In the genomic region with DNA sequence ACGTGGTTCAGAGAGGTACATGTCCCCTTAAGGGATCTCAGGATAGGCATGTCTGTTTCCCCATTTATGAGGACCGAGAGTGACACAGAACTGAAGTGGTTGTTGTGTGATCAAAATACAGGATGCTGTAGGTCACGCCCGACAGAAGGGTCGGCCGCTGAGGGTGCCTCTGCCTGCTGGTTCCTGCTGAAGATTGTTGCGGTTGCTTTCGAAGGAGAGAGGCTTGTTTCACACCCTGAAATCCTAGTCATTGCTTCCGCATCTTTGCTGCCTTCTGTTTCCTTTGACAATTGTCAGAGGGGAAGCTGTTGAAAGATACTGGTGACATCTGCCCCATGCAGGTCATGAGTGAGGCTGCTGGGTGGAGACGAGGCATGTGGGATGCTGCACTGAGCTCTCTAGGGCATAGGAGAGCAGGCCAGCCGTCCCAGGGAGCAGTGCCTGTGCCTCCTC, we compare ENCODE assay signal across 8 cellular contexts. TPM values are rescaled to one million over a fixed set of nuclear protein-coding genes. Genes with fewer than 3 reads are reported as not detected.
DNase-seq lines count a peak whose midpoint lies in the region; ATAC-seq, FAIRE-seq and TF ChIP-seq lines count a peak whose summit lies in the region.

No MANE protein-coding gene starts in this region.

- FAIRE-seq in GM19239 (lab: Jason Lieb, UNC) (no peak), frontal cortex (lab: Jason Lieb, UNC) (no peak)

- DNase-seq in GM19239 (ENCODE audit: insufficient read length, low spot score) (peak; percentile 67), KBM-7 (peak; percentile 100), lung (ENCODE audit: low spot score) (peak; percentile 65), DMS 273 (lab: John Stamatoyannopoulos, UW; ENCODE audit: unreplicated experiment) (no peak), superior temporal gyrus (ENCODE audit: extremely low spot score) (no peak), NCI-H748 treated with DMSO at 0.1 percent for 48 hours (lab: John Stamatoyannopoulos, UW) (no peak), frontal cortex (ENCODE audit: low spot score in 2 of 2) (no peak)
- peak; percentile 64 to 76 for DNase-seq in activated T-cell treated with anti-CD3 and anti-CD28 coated beads, Interleukin-2, amount 50 U/mL, for 48 hours

- H3K4me3 ChIP-seq in lung, result no peak overlapping the region

- WGBS in lung, 2 donors, result 32 to 62% methylated on average over 11 of the region's 11 CpGs

- H3K9me3 ChIP-seq in lung (ENCODE audit: control insufficient read depth in 2 of 2, insufficient read depth in 1 of 2, low read length in 1 of 2), result no peaks in the 10 kb centered on the region

- no peak for TF ChIP-seq CTCF in lung (IDR thresholded peaks at IDR 0.05; ENCODE audit: control extremely low read depth, extremely low read depth)

- in situ Hi-C loops in KBM-7 (cut with MboI; ENCODE audit: low pct_unique_long_range_greater_than_20kb, low sequenced_read_pairs), result no loop called here

- H3K4me1 ChIP-seq in lung (ENCODE audit: control insufficient read depth in 2 of 2, insufficient read depth in 2 of 2, low read length in 2 of 2), result peaks cover 3 to 11% of the 10 kb centered on the region in 2 donors

- H3K27me3 ChIP-seq in lung (ENCODE audit: control insufficient read depth, insufficient read depth), result no peaks in the 10 kb centered on the region

- H3K27ac ChIP-seq in lung (ENCODE audit: low read depth in 1 of 2, low read length in 1 of 2), result no peak overlapping the region

- peaks cover 0 to 11% of the 10 kb centered on the region in 2 donors for H3K36me3 ChIP-seq in lung (ENCODE audit: control insufficient read depth in 2 of 2, insufficient read depth in 2 of 2, low read length in 2 of 2)

- peak; percentile 22 for ATAC-seq in lung (ENCODE audit: insufficient read depth, low FRiP score)

RNA-seq across cellular contexts. Expression of gene NAT9, which starts 3.8 kb away (rescaled TPM):
- total RNA-seq in lung, result 10 to 100 TPM; 27.1 to 47.4 TPM
- 10 to 100 TPM; 36.5 to 36.7 TPM for polyA plus RNA-seq in lung
- 13.9 TPM for total RNA-seq in frontal cortex

RNA-seq across cellular contexts. Expression of gene NHERF1, which starts 31.5 kb away (rescaled TPM):
- total RNA-seq in lung, result 10 to 100 TPM; 18.3 to 58.2 TPM
- 10 to 100 TPM; 18.6 to 37.6 TPM for polyA plus RNA-seq in lung
- 4.1 TPM for total RNA-seq in frontal cortex

RNA-seq across cellular contexts. Expression of gene RAB37, which starts 42.9 kb away (rescaled TPM):
- total RNA-seq in lung (1 to 10 TPM; 5.9 to 7.3 TPM), frontal cortex (0.82 TPM)
- 1 to 10 TPM; 3.2 to 6.0 TPM for polyA plus RNA-seq in lung

Comparison
In these comparisons a context has a peak if more than half of its experiments do, and no peak if none do; other contexts are left out.
1. DNase-seq: peak in GM19239 (single experiment), KBM-7 (single experiment), activated T-cell treated with anti-CD3 and anti-CD28 coated beads, Interleukin-2, amount 50 U/mL, for 48 hours (2 of 2) and lung (single experiment); none in DMS 273 (single experiment), superior temporal gyrus (single experiment), NCI-H748 treated with DMSO at 0.1 percent for 48 hours (single experiment) and frontal cortex (0 of 2).